32 cellular contexts compared by ENCODE assay signal in genomic region chr5:5537426-5537825, GRCh38.
"Had no signal": no experiment of that assay in that cellular context is flagged by ENCODE, and none has a peak within 500 bp of the region (broad histone marks: within the 10 kb centered on the region; RNA-seq: fewer than 3 reads in every experiment).

No MANE protein-coding gene starts in this region.

- H3K27ac Mint-ChIP-seq: mesothelial cell of epicardium; naive B cell; natural killer cell; nephron progenitor cell; neural progenitor cell; progenitor cell of endocrine pancreas; stimulated activated memory B cell treated with anti-CD40 and anti-IgM and Interleukin-4, amounts not matched to agents 10 μg/mL and 1 μg/mL and 100 μg/mL, for 72 hours; stimulated activated naive CD8-positive, alpha-beta T cell treated with anti-CD3 and anti-CD28 coated beads, Interleukin-15, amount 100 ng/mL, for 72 hours had no signal

- FAIRE-seq: keratinocyte had no signal

- H3K27me3 ChIP-seq: hepatocyte, left lung, neural progenitor cell, neutrophil, ovary, testis, thyroid gland, transverse colon, upper lobe of left lung, vagina had no signal

- H3K9me3 Mint-ChIP-seq: mesothelial cell of epicardium; natural killer cell; nephron progenitor cell; stimulated activated naive CD8-positive, alpha-beta T cell treated with anti-CD3 and anti-CD28 coated beads, Interleukin-15, amount 100 ng/mL, for 72 hours had no signal

- H3K36me3 ChIP-seq: heart right ventricle, left lung, neural progenitor cell, neutrophil, ovary, thyroid gland, transverse colon, upper lobe of left lung, vagina had no signal

- H3K4me1 Mint-ChIP-seq: naive B cell; stimulated activated naive CD8-positive, alpha-beta T cell treated with anti-CD3 and anti-CD28 coated beads, Interleukin-15, amount 100 ng/mL, for 72 hours had no signal

- H3K9me3 ChIP-seq: heart right ventricle, left lung, neutrophil, ovary, testis, thyroid gland, transverse colon, upper lobe of left lung, vagina had no signal

- H3K4me3 ChIP-seq: heart right ventricle, hepatocyte, left lung, lung, neural progenitor cell, ovary, skin epidermis, testis, thyroid gland, transverse colon, upper lobe of left lung, vagina had no signal

- H3K4me3 Mint-ChIP-seq: mesothelial cell of epicardium; naive B cell; natural killer cell; nephron progenitor cell; neural progenitor cell; stimulated activated memory B cell treated with anti-CD40 and anti-IgM and Interleukin-4, amounts not matched to agents 10 μg/mL and 1 μg/mL and 100 μg/mL, for 72 hours; stimulated activated naive CD8-positive, alpha-beta T cell treated with anti-CD3 and anti-CD28 coated beads, Interleukin-15, amount 100 ng/mL, for 72 hours had no signal

- H3K27ac ChIP-seq: heart right ventricle, hepatocyte, left lung, neural progenitor cell, neutrophil, ovary, skin epidermis, testis, thyroid gland, transverse colon, upper lobe of left lung, vagina had no signal

- H3K36me3 Mint-ChIP-seq: mesothelial cell of epicardium; naive B cell; natural killer cell; neural progenitor cell; stimulated activated memory B cell treated with anti-CD40 and anti-IgM and Interleukin-4, amounts not matched to agents 10 μg/mL and 1 μg/mL and 100 μg/mL, for 72 hours had no signal

- DNase-seq: heart right ventricle; kidney glomerular epithelial cell; left cardiac atrium; left lung; mesendoderm; naive B cell; natural killer cell; nephron progenitor cell; occipital lobe; ovary; right cardiac atrium; stimulated activated CD4-positive, alpha-beta T cell treated with anti-CD3 and anti-CD28 coated beads, Interleukin-12 subunit alpha, Interleukin-12 subunit beta, amount 100 ng/mL, for 4 hours; stimulated activated CD4-positive, alpha-beta T cell treated with anti-CD3 and anti-CD28 coated beads, Interleukin-15, amount 100 ng/mL, for 24 hours; stimulated activated CD4-positive, alpha-beta T cell treated with anti-CD3 and anti-CD28 coated beads, Interleukin-2, amount 100 ng/mL, for 24 hours; stimulated activated CD4-positive, alpha-beta T cell treated with anti-CD3 and anti-CD28 coated beads, Interleukin-4, amount 100 ng/mL, for 4 hours; stimulated activated CD8-positive, alpha-beta memory T cell treated with anti-CD3 and anti-CD28 coated beads, Interleukin-4, amount 100 ng/mL, for 48 hours; stimulated activated naive CD4-positive, alpha-beta T cell treated with Interleukin-2 at 50 U/mL for 16 hours; stimulated activated naive CD8-positive, alpha-beta T cell treated with anti-CD3 and anti-CD28 coated beads, Interleukin-15, amount 100 ng/mL, for 72 hours; testis; thyroid gland; transverse colon; upper lobe of left lung had no signal
